18 cellular contexts compared by ENCODE assay signal in the genomic region with DNA sequence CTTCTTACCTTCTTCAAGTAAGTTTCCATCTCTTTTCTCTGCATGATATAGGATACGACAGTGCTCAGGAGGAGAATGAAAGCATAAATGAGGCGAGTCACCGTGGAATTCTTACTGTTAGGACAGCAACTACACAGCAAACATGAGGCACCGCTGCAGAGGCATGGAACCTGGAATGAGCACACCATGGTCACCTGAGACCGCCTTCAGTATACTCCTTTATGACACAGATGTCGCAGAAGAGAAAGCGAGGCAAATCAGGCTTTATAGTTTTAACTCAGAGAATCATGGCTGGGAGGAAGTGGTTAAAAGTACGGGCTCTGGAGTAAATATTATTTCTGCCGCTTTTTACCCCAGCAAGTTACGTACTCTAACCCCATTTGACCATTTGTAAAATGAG. TPM values are rescaled to one million over a fixed set of nuclear protein-coding genes. Genes with fewer than 3 reads are reported as not detected.
A peak's percentile ranks its signal among the peaks of the same experiment; 100 is the strongest.
DNase-seq lines count a peak whose midpoint lies in the region; ATAC-seq and TF ChIP-seq lines count a peak whose summit lies in the region.
"Had no signal": no experiment of that assay in that cellular context is flagged by ENCODE, and none has a peak within 500 bp of the region (broad histone marks: within the 10 kb centered on the region; RNA-seq: fewer than 3 reads in every experiment).

No MANE protein-coding gene starts in this region.

- in situ Hi-C loops in GM23248 (cut with MboI), result no loop called here

- no peak for TF ChIP-seq CTCF in progenitor cell of endocrine pancreas (IDR thresholded peaks at IDR 0.05; ENCODE audit: unreplicated experiment)

- H3K4me3 ChIP-seq in GM23248, result peak overlapping the region; percentile 44
- H3K4me3 ChIP-seq: GM12878 had no signal

- H3K36me3 ChIP-seq in GM23248 (ENCODE audit: low read depth), result peaks cover 39% of the 10 kb centered on the region

- H3K27ac Mint-ChIP-seq in activated naive CD4-positive, alpha-beta T cell treated with anti-CD3 and anti-CD28 coated beads, Interleukin-2, amount 50 U/mL, for 72 hours, result peak overlapping the region in 1 of 2 donors; percentile 5
- peak overlapping the region; percentile 81 for H3K27ac Mint-ChIP-seq in activated naive CD8-positive, alpha-beta T cell treated with anti-CD3 and anti-CD28 coated beads, Interleukin-2, amount 50 U/mL, for 24 hours
- peak overlapping the region; percentile 67 for H3K27ac Mint-ChIP-seq in progenitor cell of endocrine pancreas
- no peak overlapping the region for H3K27ac Mint-ChIP-seq in activated T-helper 2 cell treated with anti-CD3 and anti-CD28 coated beads, Interferon-gamma antibody, Interleukin-2, Interleukin-4, amounts not matched to agents 10 μg/mL and 5 μg/mL and 100 μg/mL, durations not matched to agents 14 hours and 24 hours and 36 hours

- peak; percentile 43 to 54 for ATAC-seq in activated naive CD4-positive, alpha-beta T cell treated with anti-CD3 and anti-CD28 coated beads, Interleukin-2, amount 50 U/mL, for 72 hours
- ATAC-seq in activated naive CD8-positive, alpha-beta T cell treated with anti-CD3 and anti-CD28 coated beads, Interleukin-2, amount 50 U/mL, for 24 hours, result no peak
- ATAC-seq: GM12878, HCT116 had no signal

- WGBS in GM23248 (ENCODE audit: low coverage in 1 of 2, low lambda C conversion rate in 2 of 2, missing lambda C conversion rate in 2 of 2), 2 experiments, result 26 to 30% methylated on average over 10 of the region's 10 CpGs

- intact Hi-C loops in activated T-helper 2 cell treated with anti-CD3 and anti-CD28 coated beads, Interferon-gamma antibody, Interleukin-2, Interleukin-4, amounts not matched to agents 10 μg/mL and 5 μg/mL and 100 μg/mL, durations not matched to agents 14 hours and 24 hours and 36 hours (cut with micrococcal nuclease), result no loop called here

- peak overlapping the region; percentile 47 for H3K27ac ChIP-seq in GM23248

- no peaks in the 10 kb centered on the region for H3K27me3 Mint-ChIP-seq in activated naive CD8-positive, alpha-beta T cell treated with anti-CD3 and anti-CD28 coated beads, Interleukin-2, amount 50 U/mL, for 24 hours
- H3K27me3 Mint-ChIP-seq in progenitor cell of endocrine pancreas, result no peaks in the 10 kb centered on the region
- H3K27me3 Mint-ChIP-seq in activated T-helper 2 cell treated with anti-CD3 and anti-CD28 coated beads, Interferon-gamma antibody, Interleukin-2, Interleukin-4, amounts not matched to agents 10 μg/mL and 5 μg/mL and 100 μg/mL, durations not matched to agents 14 hours and 24 hours and 36 hours (ENCODE audit: low read depth), result no peaks in the 10 kb centered on the region

- H3F3A ChIP-seq in GM23248 (ENCODE audit: insufficient read depth), result peaks cover 22% of the 10 kb centered on the region

- H3K4me2 ChIP-seq in GM23248 (ENCODE audit: unreplicated experiment), result peak overlapping the region; percentile 33

- H3K27me3 ChIP-seq in GM23248 (replicated peaks; ENCODE audit: insufficient read depth), result no peaks in the 10 kb centered on the region

- H3K4me1 Mint-ChIP-seq in activated naive CD8-positive, alpha-beta T cell treated with anti-CD3 and anti-CD28 coated beads, Interleukin-2, amount 50 U/mL, for 24 hours, result peaks cover 33% of the 10 kb centered on the region
- H3K4me1 Mint-ChIP-seq in progenitor cell of endocrine pancreas (ENCODE audit: low read depth), result no peaks in the 10 kb centered on the region
- H3K4me1 Mint-ChIP-seq in activated T-helper 2 cell treated with anti-CD3 and anti-CD28 coated beads, Interferon-gamma antibody, Interleukin-2, Interleukin-4, amounts not matched to agents 10 μg/mL and 5 μg/mL and 100 μg/mL, durations not matched to agents 14 hours and 24 hours and 36 hours (ENCODE audit: low read depth), result peaks cover 20% of the 10 kb centered on the region

- peak overlapping the region; percentile 48 for H3K9ac ChIP-seq in GM23248

- peaks cover 100% of the 10 kb centered on the region for H3K79me2 ChIP-seq in GM23248 (ENCODE audit: insufficient read depth)

- no peaks in the 10 kb centered on the region for H3K9me3 Mint-ChIP-seq in activated naive CD4-positive, alpha-beta T cell treated with anti-CD3 and anti-CD28 coated beads, Interleukin-2, amount 50 U/mL, for 72 hours
- no peaks in the 10 kb centered on the region for H3K9me3 Mint-ChIP-seq in activated naive CD8-positive, alpha-beta T cell treated with anti-CD3 and anti-CD28 coated beads, Interleukin-2, amount 50 U/mL, for 24 hours
- no peaks in the 10 kb centered on the region for H3K9me3 Mint-ChIP-seq in progenitor cell of endocrine pancreas (ENCODE audit: low read depth)
- no peaks in the 10 kb centered on the region for H3K9me3 Mint-ChIP-seq in activated T-helper 2 cell treated with anti-CD3 and anti-CD28 coated beads, Interferon-gamma antibody, Interleukin-2, Interleukin-4, amounts not matched to agents 10 μg/mL and 5 μg/mL and 100 μg/mL, durations not matched to agents 14 hours and 24 hours and 36 hours

- no peak overlapping the region for H2AFZ ChIP-seq in GM23248

- peaks cover 0 to 8% of the 10 kb centered on the region in 2 donors for H3K36me3 Mint-ChIP-seq in activated naive CD4-positive, alpha-beta T cell treated with anti-CD3 and anti-CD28 coated beads, Interleukin-2, amount 50 U/mL, for 72 hours
- peaks cover 8% of the 10 kb centered on the region for H3K36me3 Mint-ChIP-seq in activated naive CD8-positive, alpha-beta T cell treated with anti-CD3 and anti-CD28 coated beads, Interleukin-2, amount 50 U/mL, for 24 hours (ENCODE audit: low read depth)
- peaks cover 6% of the 10 kb centered on the region for H3K36me3 Mint-ChIP-seq in progenitor cell of endocrine pancreas (ENCODE audit: insufficient read depth)
- peaks cover 38% of the 10 kb centered on the region for H3K36me3 Mint-ChIP-seq in activated T-helper 2 cell treated with anti-CD3 and anti-CD28 coated beads, Interferon-gamma antibody, Interleukin-2, Interleukin-4, amounts not matched to agents 10 μg/mL and 5 μg/mL and 100 μg/mL, durations not matched to agents 14 hours and 24 hours and 36 hours (ENCODE audit: low read depth)

- no peaks in the 10 kb centered on the region for H3K9me3 ChIP-seq in GM23248 (ENCODE audit: low read depth)

- no peak overlapping the region for H3K4me3 Mint-ChIP-seq in activated naive CD8-positive, alpha-beta T cell treated with anti-CD3 and anti-CD28 coated beads, Interleukin-2, amount 50 U/mL, for 24 hours
- H3K4me3 Mint-ChIP-seq in progenitor cell of endocrine pancreas (ENCODE audit: low read depth), result no peak overlapping the region
- no peak overlapping the region for H3K4me3 Mint-ChIP-seq in activated T-helper 2 cell treated with anti-CD3 and anti-CD28 coated beads, Interferon-gamma antibody, Interleukin-2, Interleukin-4, amounts not matched to agents 10 μg/mL and 5 μg/mL and 100 μg/mL, durations not matched to agents 14 hours and 24 hours and 36 hours (ENCODE audit: low read depth)

- no peaks in the 10 kb centered on the region; the same call in 1 of the 2 replicates for H4K20me1 ChIP-seq in GM23248 (ENCODE audit: insufficient read depth)

- no peak for DNase-seq in activated naive CD4-positive, alpha-beta T cell treated with anti-CD3 and anti-CD28 coated beads, Interleukin-2, amount 50 U/mL, for 72 hours (ENCODE audit: low spot score in 2 of 2)
- no peak for DNase-seq in activated naive CD4-positive, alpha-beta T cell treated with Interleukin-2 at 50 U/mL for 16 hours
- DNase-seq in GM23248 (peak; percentile 61), progenitor cell of endocrine pancreas (ENCODE audit: low spot score, unreplicated experiment) (no peak), foreskin melanocyte (no peak), T-helper 1 cell (no peak)
- DNase-seq in activated naive CD8-positive, alpha-beta T cell treated with anti-CD3 and anti-CD28 coated beads, Interleukin-2, amount 50 U/mL, for 24 hours, result no peak
- DNase-seq in activated T-helper 2 cell treated with anti-CD3 and anti-CD28 coated beads, Interferon-gamma antibody, Interleukin-2, Interleukin-4, amounts not matched to agents 10 μg/mL and 5 μg/mL and 100 μg/mL, durations not matched to agents 14 hours and 24 hours and 36 hours (ENCODE audit: low spot score), result no peak
- DNase-seq: COR-L47, DMS53, NCI-H1048, NCI-H146, NCI-H2081 treated with DMSO at 0.1 percent for 48 hours, NCI-H226, NCI-H526 treated with DMSO at 0.1 percent for 48 hours, SIG-M5 had no signal

- no peaks in the 10 kb centered on the region for H3K9me2 ChIP-seq in GM23248 (ENCODE audit: insufficient read depth)

- peaks cover 28% of the 10 kb centered on the region for H3K4me1 ChIP-seq in GM23248 (ENCODE audit: insufficient read depth)

RNA-seq across cellular contexts. Expression of gene SERINC3, which starts 8.0 kb away (rescaled TPM):
- 10 to 100 TPM; 58.2 to 59.8 TPM for total RNA-seq in activated naive CD4-positive, alpha-beta T cell treated with anti-CD3 and anti-CD28 coated beads, Interleukin-2, amount 50 U/mL, for 72 hours
- 105 and 141 TPM in 2 replicates for total RNA-seq in GM23248 (2014; rRNA removed; shearing (Covaris generic))
- 194 and 202 TPM in 2 replicates for polyA plus RNA-seq in GM23248 (2016; fragmentation: Nextera tagmentation; extraction: Ambion mirVana)
- total RNA-seq in progenitor cell of endocrine pancreas, result 36.8 and 41.5 TPM in 2 replicates
- 51.2 and 52.5 TPM in 2 replicates for total RNA-seq in activated T-helper 2 cell treated with anti-CD3 and anti-CD28 coated beads, Interferon-gamma antibody, Interleukin-2, Interleukin-4, amounts not matched to agents 10 μg/mL and 5 μg/mL and 100 μg/mL, durations not matched to agents 14 hours and 24 hours and 36 hours

RNA-seq across cellular contexts. Expression of gene TTPAL, which starts 38.2 kb away (rescaled TPM):
- 10 to 100 TPM in 1 of 2 donors, 1 to 10 TPM in 1; 7.5 to 15.4 TPM for total RNA-seq in activated naive CD4-positive, alpha-beta T cell treated with anti-CD3 and anti-CD28 coated beads, Interleukin-2, amount 50 U/mL, for 72 hours
- total RNA-seq in GM23248 (2014; rRNA removed; shearing (Covaris generic)), result 9.2 and 11.8 TPM in 2 replicates
- 19.6 and 21.4 TPM in 2 replicates for polyA plus RNA-seq in GM23248 (2016; fragmentation: Nextera tagmentation; extraction: Ambion mirVana)
- 23.8 and 25.2 TPM in 2 replicates for total RNA-seq in progenitor cell of endocrine pancreas
- 19.7 and 20.8 TPM in 2 replicates for total RNA-seq in activated T-helper 2 cell treated with anti-CD3 and anti-CD28 coated beads, Interferon-gamma antibody, Interleukin-2, Interleukin-4, amounts not matched to agents 10 μg/mL and 5 μg/mL and 100 μg/mL, durations not matched to agents 14 hours and 24 hours and 36 hours
